ENCODE assay signal across 8 cellular contexts in the genomic region with DNA sequence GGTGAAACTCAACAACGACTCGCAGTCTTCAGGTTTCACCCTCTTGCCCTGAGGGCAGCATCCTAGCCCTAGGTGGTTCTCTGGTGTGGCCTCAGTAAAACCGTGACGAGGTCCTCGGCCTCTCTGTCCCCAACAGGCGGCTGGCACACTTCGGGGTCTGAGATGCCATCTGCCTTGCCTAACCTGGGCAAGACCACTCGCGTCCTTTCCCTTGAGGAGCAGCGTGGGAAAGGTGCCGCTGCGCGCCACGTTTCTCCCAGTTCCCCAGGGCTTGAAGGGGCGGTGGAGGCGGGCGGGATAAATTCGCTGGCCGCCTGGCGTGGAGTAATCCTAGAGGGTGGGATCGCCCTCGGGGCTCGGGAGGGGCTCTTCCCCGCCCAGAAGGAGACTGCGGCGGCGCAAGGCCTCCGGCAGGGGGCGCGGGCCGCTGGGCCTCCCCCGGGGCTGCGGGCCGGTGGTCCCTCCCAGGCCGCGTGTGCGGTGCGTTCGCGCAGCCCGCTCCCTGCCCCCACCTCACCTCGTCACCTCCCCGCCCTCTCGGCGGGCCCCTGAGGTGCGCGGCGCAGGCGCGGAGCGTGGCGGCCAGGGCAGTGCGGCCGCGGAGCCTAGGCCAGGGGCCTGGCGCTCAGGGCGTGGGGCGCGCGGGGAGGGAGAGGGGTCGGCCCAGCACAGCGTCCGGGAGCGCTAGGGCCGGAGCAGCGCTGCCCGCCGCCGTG. TPM values are rescaled to one million over a fixed set of nuclear protein-coding genes. Genes with fewer than 3 reads are reported as not detected.
DNase-seq lines count a peak whose midpoint lies in the region; ATAC-seq, FAIRE-seq and TF ChIP-seq lines count a peak whose summit lies in the region.

A gene with protein sequence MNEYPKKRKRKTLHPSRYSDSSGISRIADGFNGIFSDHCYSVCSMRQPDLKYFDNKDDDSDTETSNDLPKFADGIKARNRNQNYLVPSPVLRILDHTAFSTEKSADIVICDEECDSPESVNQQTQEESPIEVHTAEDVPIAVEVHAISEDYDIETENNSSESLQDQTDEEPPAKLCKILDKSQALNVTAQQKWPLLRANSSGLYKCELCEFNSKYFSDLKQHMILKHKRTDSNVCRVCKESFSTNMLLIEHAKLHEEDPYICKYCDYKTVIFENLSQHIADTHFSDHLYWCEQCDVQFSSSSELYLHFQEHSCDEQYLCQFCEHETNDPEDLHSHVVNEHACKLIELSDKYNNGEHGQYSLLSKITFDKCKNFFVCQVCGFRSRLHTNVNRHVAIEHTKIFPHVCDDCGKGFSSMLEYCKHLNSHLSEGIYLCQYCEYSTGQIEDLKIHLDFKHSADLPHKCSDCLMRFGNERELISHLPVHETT (plus strand): TSS at position 551 of the 716 bp plus-strand sequence. CDS start 5,263 bp downstream, outside the sequence.

- ATAC-seq in GM21723 (IDR thresholded peaks at IDR 0.05; ENCODE audit: unreplicated experiment): peak; percentile 76
- ATAC-seq in natural killer cell treated with Interleukin-12 subunit alpha and Interleukin-12 subunit beta and Interleukin-15 and Interleukin-18, amount 100 ng/mL, for 72 hours: peak; percentile 95
- peak; percentile 91 for ATAC-seq in stimulated activated naive CD8-positive, alpha-beta T cell treated with anti-CD3 and anti-CD28 coated beads, Interleukin-15, Interleukin-2, amounts not matched to agents 100 U/mL and 50 U/mL, for 24 hours

- TF ChIP-seq CTCF in DOHH2 (IDR thresholded peaks at IDR 0.05; ENCODE audit: low read depth, low read length, poor library complexity, severe bottlenecking): peak; percentile 83
- no peak for TF ChIP-seq CTCF in fibroblast of mammary gland (conservative IDR thresholded peaks at IDR 0.05; ENCODE audit: control insufficient read depth, insufficient read depth, low read depth, low read length)

- H3K4me1 Mint-ChIP-seq in activated T-helper 1 cell treated with anti-CD3 and anti-CD28 coated beads, Interleukin-12 subunit alpha, Interleukin-12 subunit beta, Interleukin-2, Interleukin-4 antibody, amounts not matched to agents 30 ng/mL and 10 ng/mL and 1 ng/mL, durations not matched to agents 14 hours and 24 hours and 36 hours (ENCODE audit: low read depth): peaks cover 32% of the 10 kb centered on the region
- H3K4me1 Mint-ChIP-seq in natural killer cell treated with Interleukin-12 subunit alpha and Interleukin-12 subunit beta and Interleukin-15 and Interleukin-18, amount 100 ng/mL, for 72 hours (ENCODE audit: low read depth in 2 of 2): peaks cover 26 to 35% of the 10 kb centered on the region in 2 donors

- H3F3A ChIP-seq in DOHH2 (ENCODE audit: control insufficient read depth, insufficient read depth): peaks cover 3% of the 10 kb centered on the region

- peaks cover 10% of the 10 kb centered on the region; the same call in 1 of the 2 replicates for H4K20me1 ChIP-seq in DOHH2 (ENCODE audit: control insufficient read depth, insufficient read depth, low read depth, low read length)

- peak within 1 kb of the TSS; percentile 90 for H3K4me3 Mint-ChIP-seq in activated T-helper 1 cell treated with anti-CD3 and anti-CD28 coated beads, Interleukin-12 subunit alpha, Interleukin-12 subunit beta, Interleukin-2, Interleukin-4 antibody, amounts not matched to agents 30 ng/mL and 10 ng/mL and 1 ng/mL, durations not matched to agents 14 hours and 24 hours and 36 hours
- H3K4me3 Mint-ChIP-seq in natural killer cell treated with Interleukin-12 subunit alpha and Interleukin-12 subunit beta and Interleukin-15 and Interleukin-18, amount 100 ng/mL, for 72 hours: peak within 1 kb of the TSS; percentile 85

- peaks cover 44% of the 10 kb centered on the region for H3K36me3 ChIP-seq in DOHH2 (ENCODE audit: control insufficient read depth, low read length)

- H3K9me3 Mint-ChIP-seq in activated T-helper 1 cell treated with anti-CD3 and anti-CD28 coated beads, Interleukin-12 subunit alpha, Interleukin-12 subunit beta, Interleukin-2, Interleukin-4 antibody, amounts not matched to agents 30 ng/mL and 10 ng/mL and 1 ng/mL, durations not matched to agents 14 hours and 24 hours and 36 hours: no peaks in the 10 kb centered on the region
- H3K9me3 Mint-ChIP-seq in natural killer cell treated with Interleukin-12 subunit alpha and Interleukin-12 subunit beta and Interleukin-15 and Interleukin-18, amount 100 ng/mL, for 72 hours: no peaks in the 10 kb centered on the region

- no peaks in the 10 kb centered on the region for H3K9me3 ChIP-seq in DOHH2 (ENCODE audit: control insufficient read depth, insufficient read depth, low read length)

- H3K4me1 ChIP-seq in DOHH2 (ENCODE audit: control insufficient read depth, low read length): peaks cover 27% of the 10 kb centered on the region

- H3K9me2 ChIP-seq in DOHH2 (replicated peaks; ENCODE audit: control insufficient read depth, low read length): no peaks in the 10 kb centered on the region

- peak within 1 kb of the TSS; percentile 83 for H3K4me2 ChIP-seq in DOHH2 (ENCODE audit: low read length)

- H3K79me2 ChIP-seq in DOHH2 (ENCODE audit: control insufficient read depth, low read length): peaks cover 55% of the 10 kb centered on the region

- peaks cover 16% of the 10 kb centered on the region for H3K27me3 Mint-ChIP-seq in activated T-helper 1 cell treated with anti-CD3 and anti-CD28 coated beads, Interleukin-12 subunit alpha, Interleukin-12 subunit beta, Interleukin-2, Interleukin-4 antibody, amounts not matched to agents 30 ng/mL and 10 ng/mL and 1 ng/mL, durations not matched to agents 14 hours and 24 hours and 36 hours (ENCODE audit: insufficient read depth)
- H3K27me3 Mint-ChIP-seq in natural killer cell treated with Interleukin-12 subunit alpha and Interleukin-12 subunit beta and Interleukin-15 and Interleukin-18, amount 100 ng/mL, for 72 hours: peaks cover 0 to 9% of the 10 kb centered on the region in 2 donors

- DNase-seq in KG1 (lab: John Stamatoyannopoulos, UW) (peak; percentile 73), RCC 7860 (ENCODE audit: low spot score) (peak; percentile 79), fibroblast of mammary gland (ENCODE audit: low read depth) (peak; percentile 84)
- peak; percentile 78 for DNase-seq in activated T-helper 1 cell treated with anti-CD3 and anti-CD28 coated beads, Interleukin-12 subunit alpha, Interleukin-12 subunit beta, Interleukin-2, Interleukin-4 antibody, amounts not matched to agents 30 ng/mL and 10 ng/mL and 1 ng/mL, durations not matched to agents 14 hours and 24 hours and 36 hours (ENCODE audit: low spot score)
- peak; percentile 89 for DNase-seq in natural killer cell treated with Interleukin-12 subunit alpha and Interleukin-12 subunit beta and Interleukin-15 and Interleukin-18, amount 100 ng/mL, for 72 hours (ENCODE audit: low spot score)
- DNase-seq in stimulated activated naive CD8-positive, alpha-beta T cell treated with anti-CD3 and anti-CD28 coated beads, Interleukin-15, Interleukin-2, amounts not matched to agents 100 U/mL and 50 U/mL, for 24 hours: peak; percentile 90

- peak within 1 kb of the TSS; percentile 68 for H3K27ac ChIP-seq in DOHH2 (ENCODE audit: low read depth, low read length)

- peak within 1 kb of the TSS; percentile 85 for H3K4me3 ChIP-seq in DOHH2 (ENCODE audit: low read length)
- peak within 1 kb of the TSS; percentile 69 for H3K4me3 ChIP-seq in fibroblast of mammary gland (ENCODE audit: control insufficient read depth, low read depth, low read length)

- intact Hi-C loops in activated T-helper 1 cell treated with anti-CD3 and anti-CD28 coated beads, Interleukin-12 subunit alpha, Interleukin-12 subunit beta, Interleukin-2, Interleukin-4 antibody, amounts not matched to agents 30 ng/mL and 10 ng/mL and 1 ng/mL, durations not matched to agents 14 hours and 24 hours and 36 hours (cut with micrococcal nuclease): loop anchor here (1.0 to 5.0 kb wide), 8 partner anchors 128 to 1280 kb away; a partner anchor contains a TSS

- peak within 1 kb of the TSS; percentile 92 for H3K27ac Mint-ChIP-seq in activated T-helper 1 cell treated with anti-CD3 and anti-CD28 coated beads, Interleukin-12 subunit alpha, Interleukin-12 subunit beta, Interleukin-2, Interleukin-4 antibody, amounts not matched to agents 30 ng/mL and 10 ng/mL and 1 ng/mL, durations not matched to agents 14 hours and 24 hours and 36 hours
- H3K27ac Mint-ChIP-seq in natural killer cell treated with Interleukin-12 subunit alpha and Interleukin-12 subunit beta and Interleukin-15 and Interleukin-18, amount 100 ng/mL, for 72 hours: peak within 1 kb of the TSS; percentile 81 to 86

- H3K36me3 Mint-ChIP-seq in activated T-helper 1 cell treated with anti-CD3 and anti-CD28 coated beads, Interleukin-12 subunit alpha, Interleukin-12 subunit beta, Interleukin-2, Interleukin-4 antibody, amounts not matched to agents 30 ng/mL and 10 ng/mL and 1 ng/mL, durations not matched to agents 14 hours and 24 hours and 36 hours (ENCODE audit: low read depth): peaks cover 5% of the 10 kb centered on the region
- H3K36me3 Mint-ChIP-seq in natural killer cell treated with Interleukin-12 subunit alpha and Interleukin-12 subunit beta and Interleukin-15 and Interleukin-18, amount 100 ng/mL, for 72 hours: no peaks in the 10 kb centered on the region

- no peaks in the 10 kb centered on the region for H3K27me3 ChIP-seq in DOHH2 (ENCODE audit: control insufficient read depth, low read length)

- FAIRE-seq in RCC 7860 (lab: Jason Lieb, UNC): no peak

RNA-seq across cellular contexts. Expression of the gene that starts here (rescaled TPM):
- total RNA-seq in activated T-helper 1 cell treated with anti-CD3 and anti-CD28 coated beads, Interleukin-12 subunit alpha, Interleukin-12 subunit beta, Interleukin-2, Interleukin-4 antibody, amounts not matched to agents 30 ng/mL and 10 ng/mL and 1 ng/mL, durations not matched to agents 14 hours and 24 hours and 36 hours: 36.2 and 37.0 TPM in 2 replicates
- 10 to 100 TPM; 34.2 to 41.7 TPM for total RNA-seq in natural killer cell treated with Interleukin-12 subunit alpha and Interleukin-12 subunit beta and Interleukin-15 and Interleukin-18, amount 100 ng/mL, for 72 hours

Comparison
In these comparisons a context has a peak if more than half of its experiments do, and no peak if none do; other contexts are left out.
1. Peak in every context shown above with its lines: DNase-seq, ATAC-seq, H3K4me3 ChIP-seq and H3K27ac ChIP-seq.